In the genomic region with DNA sequence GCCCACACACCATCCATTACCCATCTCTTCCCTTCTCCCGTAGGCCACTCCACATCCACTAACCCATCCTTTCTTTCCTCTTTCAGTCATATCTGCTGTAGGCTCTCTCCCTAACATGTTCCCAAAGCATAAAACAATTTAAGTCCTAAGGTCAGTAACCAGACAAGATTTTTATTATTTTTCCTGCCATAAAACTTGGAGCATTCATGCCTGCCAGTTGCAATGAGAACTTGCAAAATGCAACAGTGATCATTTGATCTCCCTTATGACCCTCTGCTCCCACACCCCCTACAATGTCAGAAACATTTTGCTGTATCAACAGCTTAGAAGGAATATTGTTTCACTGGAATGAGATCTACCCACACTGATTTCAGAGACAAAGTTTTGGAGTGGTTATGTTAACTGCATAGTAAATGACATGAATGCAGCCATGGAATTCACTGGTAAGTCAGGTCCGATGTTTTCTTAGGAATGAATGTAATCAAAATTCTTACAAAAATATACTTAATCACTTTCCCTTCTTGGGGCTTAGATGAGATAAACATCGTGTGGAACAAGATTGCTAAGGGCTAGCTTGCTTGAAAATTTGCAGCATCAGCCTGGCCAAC, we compare ENCODE assay signal across 1 cellular context.
TF ChIP-seq lines count a peak whose summit lies in the region.

No MANE protein-coding gene starts in this region.

TF ChIP-seq in H1, 55 proteins besides CTCF, POLR2A, EP300 and RAD21:
- TF ChIP-seq CBX8 (IDR thresholded peaks at IDR 0.05; ENCODE audit: borderline replicate concordance, low read depth, low read length) (no peak), CHD1 (IDR thresholded peaks at IDR 0.05; ENCODE audit: low read depth, low read length) (no peak), EGR1 (IDR thresholded peaks at IDR 0.05; ENCODE audit: borderline replicate concordance, low read depth, low read length) (no peak), HDAC2 (IDR thresholded peaks at IDR 0.05; ENCODE audit: borderline replicate concordance in 1 of 2, low read depth in 2 of 2, low read length in 2 of 2) (no peak), JUN (IDR thresholded peaks at IDR 0.05; ENCODE audit: low read depth, low read length) (no peak), TAF1 (IDR thresholded peaks at IDR 0.05; ENCODE audit: low read depth, low read length) (no peak), TCF12 (IDR thresholded peaks at IDR 0.05; ENCODE audit: low read depth, low read length) (no peak), KDM4A (IDR thresholded peaks at IDR 0.05; ENCODE audit: low read depth, low read length, severe bottlenecking) (no peak), SIX5 (IDR thresholded peaks at IDR 0.05; ENCODE audit: low read depth, low read length) (no peak), TAF7 (optimal IDR thresholded peaks at IDR 0.05; ENCODE audit: borderline replicate concordance, low read depth, low read length) (no peak), HDAC6 (IDR thresholded peaks at IDR 0.05; ENCODE audit: low read depth, low read length) (no peak), SP1 (IDR thresholded peaks at IDR 0.05; ENCODE audit: low read depth, low read length) (no peak), RNF2 (IDR thresholded peaks at IDR 0.05; ENCODE audit: borderline replicate concordance, low read depth, low read length, missing control alignments, poor library complexity, severe bottlenecking) (no peak), SRF (IDR thresholded peaks at IDR 0.05; ENCODE audit: low read depth, low read length) (no peak), RXRA (IDR thresholded peaks at IDR 0.05; ENCODE audit: insufficient read depth, low read depth, low read length) (no peak), EZH2 (IDR thresholded peaks at IDR 0.05; ENCODE audit: low read depth, low read length, severe bottlenecking) (no peak)
- TF ChIP-seq, protein P1, sequence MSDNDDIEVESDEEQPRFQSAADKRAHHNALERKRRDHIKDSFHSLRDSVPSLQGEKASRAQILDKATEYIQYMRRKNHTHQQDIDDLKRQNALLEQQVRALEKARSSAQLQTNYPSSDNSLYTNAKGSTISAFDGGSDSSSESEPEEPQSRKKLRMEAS (IDR thresholded peaks at IDR 0.05) = no peak
- TF ChIP-seq, protein P2, sequence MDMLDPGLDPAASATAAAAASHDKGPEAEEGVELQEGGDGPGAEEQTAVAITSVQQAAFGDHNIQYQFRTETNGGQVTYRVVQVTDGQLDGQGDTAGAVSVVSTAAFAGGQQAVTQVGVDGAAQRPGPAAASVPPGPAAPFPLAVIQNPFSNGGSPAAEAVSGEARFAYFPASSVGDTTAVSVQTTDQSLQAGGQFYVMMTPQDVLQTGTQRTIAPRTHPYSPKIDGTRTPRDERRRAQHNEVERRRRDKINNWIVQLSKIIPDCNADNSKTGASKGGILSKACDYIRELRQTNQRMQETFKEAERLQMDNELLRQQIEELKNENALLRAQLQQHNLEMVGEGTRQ (IDR thresholded peaks at IDR 0.05; ENCODE audit: low read length) = no peak
